Comparison of ENCODE assay signal across 14 cellular contexts in the genomic region with DNA sequence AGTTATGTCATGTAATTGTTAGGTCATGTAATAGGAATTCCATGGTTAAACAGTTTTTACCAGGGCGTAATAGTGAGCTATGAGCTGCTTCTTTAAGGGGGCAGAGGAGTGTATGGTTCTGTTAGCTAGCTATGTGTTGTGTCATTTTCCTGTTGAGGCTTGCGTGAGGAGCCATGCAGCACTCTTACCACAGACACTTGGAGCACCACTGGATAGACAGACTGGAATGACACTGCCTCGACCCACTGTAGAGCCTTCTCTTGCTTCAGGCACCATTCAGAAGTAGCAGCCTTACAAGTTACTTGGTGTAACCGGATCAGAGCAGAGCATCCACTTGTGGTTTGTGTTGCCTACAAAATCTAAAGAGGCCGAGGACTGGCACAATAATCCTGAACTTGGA. TPM values are rescaled to one million over a fixed set of nuclear protein-coding genes. Genes with fewer than 3 reads are reported as not detected.
DNase-seq lines count a peak whose midpoint lies in the region; ATAC-seq and TF ChIP-seq lines count a peak whose summit lies in the region.
"Had no signal": no experiment of that assay in that cellular context is flagged by ENCODE, and none has a peak within 500 bp of the region (broad histone marks: within the 10 kb centered on the region; RNA-seq: fewer than 3 reads in every experiment).

No MANE protein-coding gene starts in this region.

- no peaks in the 10 kb centered on the region for H3K4me1 ChIP-seq in colonic mucosa

- H3K4me3 ChIP-seq in colonic mucosa: no peak overlapping the region
- H3K4me3 ChIP-seq: transverse colon had no signal

- no peaks in the 10 kb centered on the region for H3K36me3 Mint-ChIP-seq in CD14-positive monocyte

- no peak overlapping the region for H3K4me3 Mint-ChIP-seq in CD14-positive monocyte
- H3K4me3 Mint-ChIP-seq: activated T-helper 1 cell treated with anti-CD3 and anti-CD28 coated beads, Interleukin-12 subunit alpha, Interleukin-12 subunit beta, Interleukin-2, Interleukin-4 antibody, amounts not matched to agents 30 ng/mL and 10 ng/mL and 1 ng/mL, durations not matched to agents 14 hours and 24 hours and 36 hours; B cell had no signal

- H3K27me3 Mint-ChIP-seq in CD14-positive monocyte (ENCODE audit: low read depth in 3 of 3): no peaks in the 10 kb centered on the region
- H3K27me3 Mint-ChIP-seq: B cell had no signal

- in situ Hi-C loops in KBM-7 (cut with MboI; ENCODE audit: low pct_unique_long_range_greater_than_20kb, low sequenced_read_pairs): loop anchor here (10.0 kb wide), 1 partner anchor 84 kb away; no protein-coding TSS in a partner anchor

- H3K27me3 ChIP-seq in colonic mucosa: no peaks in the 10 kb centered on the region
- H3K27me3 ChIP-seq: transverse colon had no signal

- DNase-seq in AG08395 (ENCODE audit: low spot score) (peak; percentile 91), KBM-7 (peak; percentile 35), astrocyte of the hippocampus (ENCODE audit: low read depth, low spot score) (peak; percentile 84), islet precursor cell (peak; percentile 55), cardiac septum (ENCODE audit: low spot score) (no peak), colonic mucosa (no peak), CD14-positive monocyte (ENCODE audit: low spot score) (no peak)
- DNase-seq: effector memory CD4-positive, alpha-beta T cell; NCI-H774; occipital lobe; transverse colon had no signal

- peaks cover 20% of the 10 kb centered on the region for H3K4me1 Mint-ChIP-seq in CD14-positive monocyte
- H3K4me1 Mint-ChIP-seq: B cell had no signal

- H3K27ac Mint-ChIP-seq in CD14-positive monocyte: no peak overlapping the region
- H3K27ac Mint-ChIP-seq: activated T-helper 1 cell treated with anti-CD3 and anti-CD28 coated beads, Interleukin-12 subunit alpha, Interleukin-12 subunit beta, Interleukin-2, Interleukin-4 antibody, amounts not matched to agents 30 ng/mL and 10 ng/mL and 1 ng/mL, durations not matched to agents 14 hours and 24 hours and 36 hours; B cell had no signal

- no peak for ATAC-seq in GM21390 (IDR thresholded peaks at IDR 0.05; ENCODE audit: unreplicated experiment)

- H3K27ac ChIP-seq in colonic mucosa: no peak overlapping the region
- H3K27ac ChIP-seq: transverse colon had no signal

- H3K9ac ChIP-seq in colonic mucosa (ENCODE audit: low read depth in 2 of 2, low read length in 2 of 2): no peak overlapping the region

- H3K36me3 ChIP-seq in colonic mucosa: no peaks in the 10 kb centered on the region
- H3K36me3 ChIP-seq: transverse colon had no signal

- no peaks in the 10 kb centered on the region for H3K9me3 ChIP-seq in colonic mucosa
- H3K9me3 ChIP-seq: transverse colon had no signal

- H3K9me3 Mint-ChIP-seq in CD14-positive monocyte: peaks cover 3 to 10% (median 5%) of the 10 kb centered on the region in 7 donors

- no peak for TF ChIP-seq CTCF in colonic mucosa (IDR thresholded peaks at IDR 0.05)
- no peak for TF ChIP-seq CTCF in CD14-positive monocyte (IDR thresholded peaks at IDR 0.05)

- intact Hi-C loops in cardiac septum (cut with DNase I): loop anchor here (2.0 kb wide), 1 partner anchor 78 kb away; no protein-coding TSS in a partner anchor
- intact Hi-C loops in colonic mucosa (cut with DNase I): loop anchor here (2.0 kb wide), 1 partner anchor 80 kb away; no protein-coding TSS in a partner anchor
- intact Hi-C loops in CD14-positive monocyte (cut with micrococcal nuclease): loop anchor here in 1 of 2 donors (2.0 kb wide), 1 partner anchor 78 kb away; no protein-coding TSS in a partner anchor

RNA-seq across cellular contexts. Expression of gene STOM, which starts 28.3 kb away (rescaled TPM):
- total RNA-seq in cardiac septum (191 TPM), colonic mucosa (100 to 1,000 TPM in 1 of 2 donors, 10 to 100 TPM in 1; 58.7 to 110 TPM)
- 10 to 100 TPM; 63.8 to 66.9 TPM for polyA plus RNA-seq in CD14-positive monocyte

Comparison
In these comparisons a context has a peak if more than half of its experiments do, and no peak if none do; other contexts are left out.
1. DNase-seq: peak in AG08395 (single experiment), KBM-7 (single experiment), astrocyte of the hippocampus (single experiment) and islet precursor cell (single experiment); none in cardiac septum (single experiment), colonic mucosa (single experiment) and CD14-positive monocyte (single experiment).